ENCODE assay signal across 26 cellular contexts in the genomic region with DNA sequence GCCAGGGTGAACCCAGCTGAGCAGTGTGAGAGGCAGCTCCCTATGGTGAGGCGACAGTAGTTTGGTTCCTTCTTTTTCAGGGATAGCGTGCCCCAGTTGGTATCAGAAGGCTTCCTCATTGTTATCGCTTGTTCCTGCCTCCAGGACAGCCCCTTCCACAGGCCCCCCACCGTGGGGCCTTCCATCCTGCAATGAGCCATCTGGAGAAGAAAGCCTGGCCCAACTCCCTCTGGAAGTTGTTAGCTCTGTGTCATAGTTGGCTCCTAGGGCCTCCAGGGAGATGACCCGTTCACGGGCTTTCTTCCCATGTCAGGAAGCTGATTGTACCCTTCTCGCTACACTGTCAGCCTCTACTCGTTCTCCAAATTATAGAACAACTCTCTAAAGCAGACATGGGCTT.
"Had no signal": no experiment of that assay in that cellular context is flagged by ENCODE, and none has a peak within 500 bp of the region (broad histone marks: within the 10 kb centered on the region; RNA-seq: fewer than 3 reads in every experiment).

No MANE protein-coding gene starts in this region.

- H3K27me3 ChIP-seq: ascending aorta, brain microvascular endothelial cell, gastrocnemius medialis, hepatocyte, stomach, thyroid gland had no signal

- H3K4me2 ChIP-seq: hepatocyte had no signal

- H3K9me3 Mint-ChIP-seq: activated CD4-positive, alpha-beta memory T cell treated with anti-CD3 and anti-CD28 coated beads, Interleukin-2, amount 10 ng/mL, durations not matched to agents 7 days and 5 days; activated CD4-positive, alpha-beta T cell treated with anti-CD3 and anti-CD28 coated beads, Interleukin-2, amount 10 ng/mL, durations not matched to agents 7 days and 5 days; activated naive CD4-positive, alpha-beta T cell treated with anti-CD3 and anti-CD28 coated beads, Interleukin-2, amount 10 ng/mL, durations not matched to agents 7 days and 5 days; activated naive CD8-positive, alpha-beta T cell treated with anti-CD3 and anti-CD28 coated beads, Interleukin-2, amount 10 ng/mL, durations not matched to agents 7 days and 5 days; activated T-cell treated with anti-CD3 and anti-CD28 coated beads, Interleukin-2, amount 50 U/mL, for 24 hours; stimulated activated naive B cell treated with anti-CD40 and anti-IgM and Interleukin-4, amounts not matched to agents 10 μg/mL and 1 μg/mL and 100 μg/mL, for 72 hours had no signal

- DNase-seq: activated CD4-positive, alpha-beta memory T cell treated with anti-CD3 and anti-CD28 coated beads, Interleukin-2, amount 10 ng/mL, durations not matched to agents 7 days and 5 days; activated CD4-positive, alpha-beta T cell treated with anti-CD3 and anti-CD28 coated beads for 1 hour; activated CD4-positive, alpha-beta T cell treated with anti-CD3 and anti-CD28 coated beads, Interleukin-2, amount 10 ng/mL, durations not matched to agents 7 days and 5 days; activated CD8-positive, alpha-beta memory T cell treated with anti-CD3 and anti-CD28 coated beads, Interleukin-2, amount 50 U/mL, for 48 hours; activated gamma-delta T cell; activated naive CD4-positive, alpha-beta T cell treated with anti-CD3 and anti-CD28 coated beads, Interleukin-2, amount 10 ng/mL, durations not matched to agents 7 days and 5 days; activated naive CD8-positive, alpha-beta T cell treated with anti-CD3 and anti-CD28 coated beads, Interleukin-2, amount 10 ng/mL, durations not matched to agents 7 days and 5 days; activated T-cell treated with anti-CD3 and anti-CD28 coated beads, Interleukin-2, amount 50 U/mL, for 24 hours; brain microvascular endothelial cell; dorsolateral prefrontal cortex; effector memory CD4-positive, alpha-beta T cell; gastrocnemius medialis; immature natural killer cell; kidney; natural killer cell; right cardiac atrium; stimulated activated CD4-positive, alpha-beta T cell treated with anti-CD3 and anti-CD28 coated beads, Interleukin-15, amount 100 ng/mL, for 24 hours; stimulated activated CD4-positive, alpha-beta T cell treated with anti-CD3 and anti-CD28 coated beads, Interleukin-2, amount 100 ng/mL, for 24 hours; stimulated activated naive B cell treated with anti-CD40 and anti-IgM and Interleukin-4, amounts not matched to agents 10 μg/mL and 1 μg/mL and 100 μg/mL, for 72 hours; stomach; T-helper 9 cell; thyroid gland; WERI-Rb-1 had no signal

- H3K4me3 ChIP-seq: ascending aorta, coronary artery, dorsolateral prefrontal cortex, gastrocnemius medialis, hepatocyte, stomach, thyroid gland had no signal

- H3K4me1 ChIP-seq: ascending aorta, gastrocnemius medialis, stomach, thyroid gland had no signal

- H3K4me1 Mint-ChIP-seq: activated CD4-positive, alpha-beta memory T cell treated with anti-CD3 and anti-CD28 coated beads, Interleukin-2, amount 10 ng/mL, durations not matched to agents 7 days and 5 days; activated CD4-positive, alpha-beta T cell treated with anti-CD3 and anti-CD28 coated beads, Interleukin-2, amount 10 ng/mL, durations not matched to agents 7 days and 5 days; activated naive CD4-positive, alpha-beta T cell treated with anti-CD3 and anti-CD28 coated beads, Interleukin-2, amount 10 ng/mL, durations not matched to agents 7 days and 5 days; activated naive CD8-positive, alpha-beta T cell treated with anti-CD3 and anti-CD28 coated beads, Interleukin-2, amount 10 ng/mL, durations not matched to agents 7 days and 5 days; immature natural killer cell; natural killer cell; stimulated activated naive B cell treated with anti-CD40 and anti-IgM and Interleukin-4, amounts not matched to agents 10 μg/mL and 1 μg/mL and 100 μg/mL, for 72 hours had no signal

- H3K36me3 Mint-ChIP-seq: activated naive CD4-positive, alpha-beta T cell treated with anti-CD3 and anti-CD28 coated beads, Interleukin-2, amount 10 ng/mL, durations not matched to agents 7 days and 5 days; activated naive CD8-positive, alpha-beta T cell treated with anti-CD3 and anti-CD28 coated beads, Interleukin-2, amount 10 ng/mL, durations not matched to agents 7 days and 5 days; immature natural killer cell; natural killer cell; stimulated activated naive B cell treated with anti-CD40 and anti-IgM and Interleukin-4, amounts not matched to agents 10 μg/mL and 1 μg/mL and 100 μg/mL, for 72 hours had no signal

- H2AFZ ChIP-seq: hepatocyte had no signal

- H3K27ac Mint-ChIP-seq: activated CD4-positive, alpha-beta memory T cell treated with anti-CD3 and anti-CD28 coated beads, Interleukin-2, amount 10 ng/mL, durations not matched to agents 7 days and 5 days; activated CD4-positive, alpha-beta T cell treated with anti-CD3 and anti-CD28 coated beads, Interleukin-2, amount 10 ng/mL, durations not matched to agents 7 days and 5 days; activated naive CD4-positive, alpha-beta T cell treated with anti-CD3 and anti-CD28 coated beads, Interleukin-2, amount 10 ng/mL, durations not matched to agents 7 days and 5 days; activated naive CD8-positive, alpha-beta T cell treated with anti-CD3 and anti-CD28 coated beads, Interleukin-2, amount 10 ng/mL, durations not matched to agents 7 days and 5 days; activated T-cell treated with anti-CD3 and anti-CD28 coated beads, Interleukin-2, amount 50 U/mL, for 24 hours; immature natural killer cell; natural killer cell; stimulated activated naive B cell treated with anti-CD40 and anti-IgM and Interleukin-4, amounts not matched to agents 10 μg/mL and 1 μg/mL and 100 μg/mL, for 72 hours had no signal

- H3K4me3 Mint-ChIP-seq: activated CD4-positive, alpha-beta memory T cell treated with anti-CD3 and anti-CD28 coated beads, Interleukin-2, amount 10 ng/mL, durations not matched to agents 7 days and 5 days; activated CD4-positive, alpha-beta T cell treated with anti-CD3 and anti-CD28 coated beads, Interleukin-2, amount 10 ng/mL, durations not matched to agents 7 days and 5 days; activated naive CD4-positive, alpha-beta T cell treated with anti-CD3 and anti-CD28 coated beads, Interleukin-2, amount 10 ng/mL, durations not matched to agents 7 days and 5 days; activated naive CD8-positive, alpha-beta T cell treated with anti-CD3 and anti-CD28 coated beads, Interleukin-2, amount 10 ng/mL, durations not matched to agents 7 days and 5 days; activated T-cell treated with anti-CD3 and anti-CD28 coated beads, Interleukin-2, amount 50 U/mL, for 24 hours; immature natural killer cell; natural killer cell; stimulated activated naive B cell treated with anti-CD40 and anti-IgM and Interleukin-4, amounts not matched to agents 10 μg/mL and 1 μg/mL and 100 μg/mL, for 72 hours had no signal

- ATAC-seq: gastrocnemius medialis; natural killer cell; right cardiac atrium; stimulated activated naive B cell treated with anti-CD40 and anti-IgM and Interleukin-4, amounts not matched to agents 10 μg/mL and 1 μg/mL and 100 μg/mL, for 72 hours had no signal

- H3K27me3 Mint-ChIP-seq: activated CD4-positive, alpha-beta memory T cell treated with anti-CD3 and anti-CD28 coated beads, Interleukin-2, amount 10 ng/mL, durations not matched to agents 7 days and 5 days; activated naive CD4-positive, alpha-beta T cell treated with anti-CD3 and anti-CD28 coated beads, Interleukin-2, amount 10 ng/mL, durations not matched to agents 7 days and 5 days had no signal

- H3K27ac ChIP-seq: ascending aorta, brain microvascular endothelial cell, coronary artery, dorsolateral prefrontal cortex, gastrocnemius medialis, hepatocyte, stomach, thyroid gland, WERI-Rb-1 had no signal

- H3K36me3 ChIP-seq: ascending aorta, brain microvascular endothelial cell, gastrocnemius medialis, stomach, thyroid gland, WERI-Rb-1 had no signal

- H3K9me3 ChIP-seq: ascending aorta, gastrocnemius medialis, stomach, thyroid gland had no signal
